Comparison of ENCODE assay signal across 8 cellular contexts in genomic region chr14:50311974-50312733, GRCh38. TPM values are rescaled to one million over a fixed set of nuclear protein-coding genes. Genes with fewer than 3 reads are reported as not detected.
DNase-seq lines count a peak whose midpoint lies in the region; ATAC-seq and TF ChIP-seq lines count a peak whose summit lies in the region.

TSS of gene DMAC2L (plus strand) at chr14:50312324. CDS start at chr14:50321488, 9,164 bp downstream.
TSS of gene L2HGDH (minus strand) at chr14:50312229. CDS start at chr14:50312150, 79 bp downstream.

- peak; percentile 72 for DNase-seq in A172 (ENCODE audit: low spot score)
- DNase-seq in NCI-H2107 treated with DMSO at 0.1 percent for 48 hours (lab: John Stamatoyannopoulos, UW; ENCODE audit: unreplicated experiment): peak; percentile 96
- peak; percentile 97 for DNase-seq in UCSD-AML1 (lab: John Stamatoyannopoulos, UW; ENCODE audit: unreplicated experiment)

- H3K4me3 ChIP-seq in iPS-18a (ENCODE audit: low read length) (peak within 1 kb of the TSS; percentile 69), skeletal muscle tissue (ENCODE audit: low read length in 3 of 3) (peak within 1 kb of the TSS; percentile 89 to 96 (median 96))

- H3K36me3 Mint-ChIP-seq in brain: peaks cover 56% of the 10 kb centered on the region

- no peaks in the 10 kb centered on the region for H3K36me3 ChIP-seq in iPS-18a (ENCODE audit: control insufficient read depth, low read depth, low read length)
- no peaks in the 10 kb centered on the region for H3K36me3 ChIP-seq in skeletal muscle tissue (ENCODE audit: control insufficient read depth in 3 of 3, insufficient read depth in 3 of 3, low read length in 3 of 3)

- H3K4me3 Mint-ChIP-seq in brain: peak within 1 kb of the TSS; percentile 90 to 97 (median 94)

- peak within 1 kb of the TSS; percentile 97 to 99 (median 98) for H3K27ac Mint-ChIP-seq in brain

- H3K27me3 ChIP-seq in iPS-18a (ENCODE audit: control insufficient read depth, insufficient read depth, low read length) (no peaks in the 10 kb centered on the region), skeletal muscle tissue (ENCODE audit: control insufficient read depth in 3 of 3, insufficient read depth in 3 of 3, low read length in 3 of 3) (no peaks in the 10 kb centered on the region)

- H3K9me3 Mint-ChIP-seq in brain: peaks cover 3 to 23% (median 15%) of the 10 kb centered on the region in 5 experiments

- H3K27me3 Mint-ChIP-seq in brain: no peaks in the 10 kb centered on the region

- ATAC-seq in GM18858 (IDR thresholded peaks at IDR 0.05; ENCODE audit: unreplicated experiment) (peak; percentile 82), HG03066 (IDR thresholded peaks at IDR 0.05; ENCODE audit: low read depth, unreplicated experiment) (peak; percentile 90)

- H3K9me3 ChIP-seq in iPS-18a (ENCODE audit: control insufficient read depth, low read depth, low read length) (no peaks in the 10 kb centered on the region), skeletal muscle tissue (ENCODE audit: control insufficient read depth in 3 of 3, low read length in 3 of 3) (no peaks in the 10 kb centered on the region)

- H3K9ac ChIP-seq in iPS-18a (ENCODE audit: low read length) (peak within 1 kb of the TSS; percentile 81), skeletal muscle tissue (ENCODE audit: low read depth in 1 of 3, low read length in 3 of 3) (peak within 1 kb of the TSS; percentile 70 to 93 (median 84))

- H3K27ac ChIP-seq in iPS-18a (ENCODE audit: low read length) (peak within 1 kb of the TSS; percentile 68), skeletal muscle tissue (ENCODE audit: low read depth, low read length) (peak within 1 kb of the TSS; percentile 88)

- H3K4me1 ChIP-seq in iPS-18a (ENCODE audit: control insufficient read depth, low read depth, low read length): peaks cover 12% of the 10 kb centered on the region
- H3K4me1 ChIP-seq in skeletal muscle tissue (ENCODE audit: control insufficient read depth in 3 of 3, insufficient read depth in 3 of 3, low read length in 3 of 3): peaks cover 16 to 23% (median 18%) of the 10 kb centered on the region in 3 donors

- peak; percentile 26 to 34 for TF ChIP-seq CTCF in brain (conservative IDR thresholded peaks at IDR 0.05)

- H3K4me1 Mint-ChIP-seq in brain: peaks cover 52% of the 10 kb centered on the region

RNA-seq across cellular contexts. Expression of gene DMAC2L, which starts in this region (rescaled TPM):
- 2.3 and 3.5 TPM in 2 replicates for total RNA-seq in A172 (2014; rRNA removed; shearing (Covaris generic))
- 20.5 TPM for polyA plus RNA-seq in brain (ENCODE audit: insufficient read depth, low read depth, low replicate concordance)
- 4.7 TPM for total RNA-seq in skeletal muscle tissue

RNA-seq across cellular contexts. Expression of gene L2HGDH, which starts in this region (rescaled TPM):
- total RNA-seq in A172 (2014; rRNA removed; shearing (Covaris generic)): 3.3 and 3.7 TPM in 2 replicates
- 5.8 TPM for polyA plus RNA-seq in brain (ENCODE audit: insufficient read depth, low read depth, low replicate concordance)
- total RNA-seq in skeletal muscle tissue: 8.4 TPM

Comparison
In these comparisons a context has a peak if more than half of its experiments do, and no peak if none do; other contexts are left out.
1. Peak in every context shown above with its lines: DNase-seq, ATAC-seq, H3K4me3 ChIP-seq and H3K27ac ChIP-seq.